In genomic region chr1:47182681-47183235, GRCh38 we compare ENCODE assay signal across 18 cellular contexts. TPM values are rescaled to one million over a fixed set of nuclear protein-coding genes. Genes with fewer than 3 reads are reported as not detected.
A peak's percentile ranks its signal among the peaks of the same experiment; 100 is the strongest.
DNase-seq lines count a peak whose midpoint lies in the region; ATAC-seq and TF ChIP-seq lines count a peak whose summit lies in the region.
"Had no signal": no experiment of that assay in that cellular context is flagged by ENCODE, and none has a peak within 500 bp of the region (broad histone marks: within the 10 kb centered on the region; RNA-seq: fewer than 3 reads in every experiment).

No MANE protein-coding gene starts in this region.

- TF ChIP-seq CTCF in SK-N-SH (IDR thresholded peaks at IDR 0.05) (no peak), fibroblast of the aortic adventitia (IDR thresholded peaks at IDR 0.05; ENCODE audit: insufficient read depth, low read length) (no peak), osteocyte (IDR thresholded peaks at IDR 0.05) (no peak), mesothelial cell of epicardium (IDR thresholded peaks at IDR 0.05; ENCODE audit: unreplicated experiment) (no peak), GM13977 (IDR thresholded peaks at IDR 0.05; ENCODE audit: extremely low read depth, insufficient read depth, missing control alignments) (no peak), colonic mucosa (IDR thresholded peaks at IDR 0.05) (no peak)

- H3K4me3 ChIP-seq in SK-N-SH (ENCODE audit: low read depth in 2 of 2, low read length in 1 of 2) (no peak overlapping the region), fibroblast of the aortic adventitia (ENCODE audit: low read depth, low read length) (no peak overlapping the region), colonic mucosa (no peak overlapping the region)

- H3K9me3 ChIP-seq in SK-N-SH: no peaks in the 10 kb centered on the region
- H3K9me3 ChIP-seq in colonic mucosa: no peaks in the 10 kb centered on the region

- H3K4me1 ChIP-seq in SK-N-SH (ENCODE audit: control insufficient read depth in 1 of 2, insufficient read depth in 2 of 2, low read depth in 1 of 2, low read length in 1 of 2) (peaks cover 4 to 16% of the 10 kb centered on the region in 2 experiments; a peak in 1 of 4 replicates), colonic mucosa (no peaks in the 10 kb centered on the region)

- no peaks in the 10 kb centered on the region for H3K9me2 ChIP-seq in SK-N-SH

- H3K27ac Mint-ChIP-seq in osteocyte (ENCODE audit: unreplicated experiment): no peak overlapping the region
- no peak overlapping the region for H3K27ac Mint-ChIP-seq in mesothelial cell of epicardium
- H3K27ac Mint-ChIP-seq: CD4-positive, alpha-beta memory T cell had no signal

- intact Hi-C loops in colonic mucosa (cut with DNase I): loop anchor here (10.0 kb wide), 1 partner anchor 242 kb away; no protein-coding TSS in a partner anchor

- H2AFZ ChIP-seq in SK-N-SH (ENCODE audit: low read depth): no peak overlapping the region

- DNase-seq in SK-N-SH: peak; percentile 1
- peak; percentile 37 for DNase-seq in OCI-M1 (lab: John Stamatoyannopoulos, UW)
- DNase-seq in fibroblast of the aortic adventitia (ENCODE audit: low read depth): peak; percentile 24
- peak; percentile 75 for DNase-seq in osteocyte (ENCODE audit: extremely low spot score, unreplicated experiment)
- DNase-seq in mesothelial cell of epicardium (ENCODE audit: low spot score in 2 of 2, unreplicated experiment in 2 of 2): no peak
- DNase-seq in GM13977 (ENCODE audit: low spot score): no peak
- no peak for DNase-seq in colonic mucosa
- DNase-seq: 8988T; CD4-positive, alpha-beta memory T cell; DMS79 treated with DMSO at 0.1 percent for 48 hours; NCI-H1417; NCI-H187 treated with DMSO at 0.1 percent for 48 hours; NCI-H526 treated with DMSO at 0.1 percent for 48 hours; NK-92 treated with Interleukin-12 subunit alpha and Interleukin-12 subunit beta, amount 100 ng/mL, for 24 hours; RPMI8226 had no signal

- 56% methylated on average over 7 of the region's 7 CpGs for WGBS in SK-N-SH (ENCODE audit: low lambda C conversion rate)

- H3K27me3 Mint-ChIP-seq in osteocyte (ENCODE audit: unreplicated experiment): peaks cover 5% of the 10 kb centered on the region
- H3K27me3 Mint-ChIP-seq in mesothelial cell of epicardium (ENCODE audit: low read depth): peaks cover 50% of the 10 kb centered on the region

- peaks cover 12% of the 10 kb centered on the region for H3K4me1 Mint-ChIP-seq in osteocyte (ENCODE audit: unreplicated experiment)
- peaks cover 12% of the 10 kb centered on the region for H3K4me1 Mint-ChIP-seq in mesothelial cell of epicardium

- H3K27ac ChIP-seq in SK-N-SH (ENCODE audit: low read depth in 2 of 2, low read length in 1 of 2): no peak overlapping the region
- no peak overlapping the region for H3K27ac ChIP-seq in colonic mucosa

- CTCF ChIA-PET in SK-N-SH (lab: Yijun Ruan, JAX): interaction anchor here (1.2 to 8.1 kb wide), 3 partner anchors 9 to 80 kb away, joined by 3 to 143 read pairs (median 59); partner anchors contain the start of gene PDZK1IP1

- H3K9ac ChIP-seq in SK-N-SH (no peak overlapping the region), colonic mucosa (ENCODE audit: low read depth in 2 of 2, low read length in 2 of 2) (no peak overlapping the region)

- H4K20me1 ChIP-seq in SK-N-SH (ENCODE audit: insufficient read depth): no peaks in the 10 kb centered on the region

- H3K9me3 Mint-ChIP-seq in osteocyte (ENCODE audit: unreplicated experiment) (no peaks in the 10 kb centered on the region), mesothelial cell of epicardium (no peaks in the 10 kb centered on the region)
- H3K9me3 Mint-ChIP-seq: CD4-positive, alpha-beta memory T cell had no signal

- no peaks in the 10 kb centered on the region for H3K36me3 Mint-ChIP-seq in osteocyte (ENCODE audit: unreplicated experiment)
- H3K36me3 Mint-ChIP-seq in mesothelial cell of epicardium: no peaks in the 10 kb centered on the region
- H3K36me3 Mint-ChIP-seq: CD4-positive, alpha-beta memory T cell had no signal

- H3K27me3 ChIP-seq in SK-N-SH (ENCODE audit: insufficient read depth): no peaks in the 10 kb centered on the region
- no peaks in the 10 kb centered on the region for H3K27me3 ChIP-seq in colonic mucosa

- TF ChIP-seq RAD21 in SK-N-SH (IDR thresholded peaks at IDR 0.05; ENCODE audit: low read length): no peak

- H3K36me3 ChIP-seq in SK-N-SH (replicated peaks in 1 of 2; ENCODE audit: control insufficient read depth in 1 of 2, insufficient read depth in 2 of 2, low read length in 1 of 2) (no peaks in the 10 kb centered on the region), colonic mucosa (no peaks in the 10 kb centered on the region)

- no peak for ATAC-seq in SK-N-SH treated with all-trans-retinoic acid at 6 μM for 48 hours

- no peak overlapping the region for H3K4me3 Mint-ChIP-seq in osteocyte (ENCODE audit: unreplicated experiment)
- no peak overlapping the region for H3K4me3 Mint-ChIP-seq in mesothelial cell of epicardium
- H3K4me3 Mint-ChIP-seq: CD4-positive, alpha-beta memory T cell had no signal

- H3K4me2 ChIP-seq in SK-N-SH: no peak overlapping the region

- POLR2A ChIA-PET in SK-N-SH (lab: Yijun Ruan, JAX): no interaction called here

- in situ Hi-C loops in GM13977 (cut with MboI; ENCODE audit: low pct_unique_long_range_greater_than_20kb, low sequenced_read_pairs, unreplicated experiment): loop anchor here (25.0 kb wide), 1 partner anchor 530 kb away; no protein-coding TSS in a partner anchor

- TF ChIP-seq EP300 in SK-N-SH (IDR thresholded peaks at IDR 0.05; ENCODE audit: borderline replicate concordance in 1 of 2, low read depth in 1 of 2, low read length in 1 of 2): no peak

- H3K79me2 ChIP-seq in SK-N-SH (ENCODE audit: insufficient read depth): no peaks in the 10 kb centered on the region

- peaks cover 4% of the 10 kb centered on the region for H3F3A ChIP-seq in SK-N-SH (replicated peaks; ENCODE audit: insufficient read depth)

TF ChIP-seq in SK-N-SH, 30 proteins besides CTCF, POLR2A, EP300 and RAD21 (continues in another document):
- TF ChIP-seq TAF1 (IDR thresholded peaks at IDR 0.05; ENCODE audit: borderline replicate concordance, low read depth, low read length): no peak
- no peak for TF ChIP-seq YY1 (IDR thresholded peaks at IDR 0.05; ENCODE audit: low read depth)
- no peak for TF ChIP-seq FOXM1 (IDR thresholded peaks at IDR 0.05; ENCODE audit: low read depth)
- no peak for TF ChIP-seq MEF2A (IDR thresholded peaks at IDR 0.05; ENCODE audit: borderline replicate concordance, low read depth)
- no peak for TF ChIP-seq NRF1 (IDR thresholded peaks at IDR 0.05; ENCODE audit: low read depth, low read length)
- TF ChIP-seq JUND (IDR thresholded peaks at IDR 0.05): no peak
- no peak for TF ChIP-seq SIN3A (IDR thresholded peaks at IDR 0.05; ENCODE audit: borderline replicate concordance, low read depth, low read length)
- no peak for TF ChIP-seq GATA2 (CRISPR knock-in tag; IDR thresholded peaks at IDR 0.05)
- no peak for TF ChIP-seq MXI1 (IDR thresholded peaks at IDR 0.05; ENCODE audit: low read depth, low read length)
- no peak for TF ChIP-seq POLR2AphosphoS5 (IDR thresholded peaks at IDR 0.05; ENCODE audit: low read depth, low read length)
- no peak for TF ChIP-seq RFX5 (IDR thresholded peaks at IDR 0.05; ENCODE audit: low read length)

TF ChIP-seq in SK-N-SH treated with all-trans-retinoic acid at 6 μM for 48 hours, 23 proteins besides CTCF, POLR2A, EP300 and RAD21 (continues in another document):
- TF ChIP-seq PATZ1 (CRISPR knock-in tag; IDR thresholded peaks at IDR 0.05; ENCODE audit: borderline replicate concordance) (no peak), ZNF8 (CRISPR knock-in tag; IDR thresholded peaks at IDR 0.05) (no peak), TCF4 (CRISPR knock-in tag; IDR thresholded peaks at IDR 0.05; ENCODE audit: borderline replicate concordance) (no peak)

RNA-seq across cellular contexts. Expression of gene PDZK1IP1, which starts 7.1 kb away (rescaled TPM):
- polyA plus RNA-seq in SK-N-SH (2012; rRNA removed): not detected in 2 replicates
- polyA plus RNA-seq in SK-N-SH (2012; cell fraction: cytosol; rRNA removed): not detected in 2 replicates
- not detected in 2 replicates for polyA plus RNA-seq in SK-N-SH (2012; cell fraction: nucleus; rRNA removed)
- total RNA-seq in fibroblast of the aortic adventitia (ENCODE audit: low replicate concordance) (not detected in 2 replicates), osteocyte (not detected in 2 replicates), mesothelial cell of epicardium (not detected in 3 replicates), colonic mucosa (10 to 100 TPM; 40.6 to 85.2 TPM)
- total RNA-seq: CD4-positive, alpha-beta memory T cell; G401 had no signal
- polyA plus RNA-seq: BJ; CD4-positive, alpha-beta memory T cell had no signal

RNA-seq across cellular contexts. Expression of gene CYP4A22, which starts 45.5 kb away (rescaled TPM):
- not detected in 2 replicates for polyA plus RNA-seq in SK-N-SH (2012; rRNA removed)
- polyA plus RNA-seq in SK-N-SH (2012; cell fraction: cytosol; rRNA removed): not detected in 2 replicates
- not detected in 2 replicates for polyA plus RNA-seq in SK-N-SH (2012; cell fraction: nucleus; rRNA removed)
- total RNA-seq in fibroblast of the aortic adventitia (ENCODE audit: low replicate concordance) (not detected in 2 replicates), osteocyte (not detected in 2 replicates), mesothelial cell of epicardium (not detected in 3 replicates), colonic mucosa (not detected)
- total RNA-seq: CD4-positive, alpha-beta memory T cell; G401 had no signal
- polyA plus RNA-seq: BJ; CD4-positive, alpha-beta memory T cell had no signal

RNA-seq across cellular contexts. Expression of gene TAL1, which starts 49.3 kb away (rescaled TPM):
- polyA plus RNA-seq in SK-N-SH (2012; rRNA removed): not detected in 2 replicates
- not detected in 2 replicates for polyA plus RNA-seq in SK-N-SH (2012; cell fraction: cytosol; rRNA removed)
- polyA plus RNA-seq in SK-N-SH (2012; cell fraction: nucleus; rRNA removed): not detected in 2 replicates
- total RNA-seq in fibroblast of the aortic adventitia (ENCODE audit: low replicate concordance): 0.08 and 0.36 TPM in 2 replicates
- total RNA-seq in osteocyte: not detected in 2 replicates
- 0.09 to 0.24 TPM in 2 of 3 replicates, not detected in the other for total RNA-seq in mesothelial cell of epicardium
- 1 to 10 TPM in 1 of 2 donors, under 1 TPM in 1; 0.90 to 1.2 TPM for total RNA-seq in colonic mucosa
- total RNA-seq: CD4-positive, alpha-beta memory T cell; G401 had no signal
- polyA plus RNA-seq: BJ; CD4-positive, alpha-beta memory T cell had no signal

Comparison
In these comparisons a context has a peak if more than half of its experiments do, and no peak if none do; other contexts are left out.
1. DNase-seq: peak in SK-N-SH (single experiment), OCI-M1 (single experiment), fibroblast of the aortic adventitia (single experiment) and osteocyte (single experiment); none in mesothelial cell of epicardium (0 of 2), GM13977 (single experiment) and colonic mucosa (single experiment).
2. RNA of gene PDZK1IP1, which starts 7.1 kb away (total RNA-seq): 40.6 to 85.2 TPM in colonic mucosa; not detected in fibroblast of the aortic adventitia, not detected in osteocyte and not detected in mesothelial cell of epicardium; every median in the first group is over 10 times any median in the second.